In the genomic region with DNA sequence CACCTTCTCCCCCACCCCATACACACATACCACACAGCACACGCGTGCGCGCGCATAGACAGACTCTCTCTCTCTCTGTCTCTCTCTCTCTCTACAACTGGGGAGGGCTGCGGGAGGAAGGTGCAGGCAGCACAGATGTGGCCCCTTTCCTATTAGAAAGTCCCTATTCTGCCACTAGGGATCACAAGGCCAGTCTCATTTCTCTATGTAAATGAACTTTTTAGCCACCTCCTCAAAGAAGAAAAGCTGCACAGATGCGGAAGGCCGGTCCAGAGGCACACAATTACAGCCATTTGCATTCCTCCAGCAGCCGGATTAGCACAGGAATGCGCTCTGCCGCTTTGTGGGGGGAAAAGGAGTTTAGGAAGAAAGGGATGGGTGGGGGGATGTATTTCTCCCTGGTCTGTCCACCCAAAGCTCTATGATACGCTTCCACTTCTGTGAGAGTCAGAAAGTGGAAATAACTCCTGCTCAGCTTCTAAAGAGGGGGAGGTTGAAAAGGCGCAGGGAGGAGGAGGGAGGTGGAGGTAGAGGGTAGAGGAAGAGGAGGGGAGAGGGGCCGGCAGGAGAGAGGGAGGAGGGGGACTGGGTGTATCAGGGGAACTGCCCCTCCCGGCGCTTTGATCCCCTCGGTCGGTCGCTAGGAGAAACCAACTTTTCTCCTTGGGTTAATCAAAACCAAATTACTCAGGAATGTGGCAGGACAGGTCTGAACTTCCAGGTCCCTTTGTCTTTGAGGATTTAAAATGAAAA, we compare ENCODE assay signal across 8 cellular contexts. TPM values are rescaled to one million over a fixed set of nuclear protein-coding genes. Genes with fewer than 3 reads are reported as not detected.
DNase-seq lines count a peak whose midpoint lies in the region; ATAC-seq, FAIRE-seq and TF ChIP-seq lines count a peak whose summit lies in the region.

No MANE protein-coding gene starts in this region.

- H3K4me3 ChIP-seq in RWPE2 (ENCODE audit: severe bottlenecking) (no peak overlapping the region), pancreas (no peak overlapping the region)

- H4K5ac ChIP-seq in H9 (ENCODE audit: insufficient read length, low read depth, low read length), result no peak overlapping the region

- H3K4me1 Mint-ChIP-seq in H9, result peaks cover 86 to 90% of the 10 kb centered on the region in 2 experiments
- H3K4me1 Mint-ChIP-seq in activated T-cell treated with anti-CD3 and anti-CD28 coated beads, Interleukin-2, amount 50 U/mL, for 4 hours (ENCODE audit: low read depth), result peaks cover 4% of the 10 kb centered on the region

- no peak overlapping the region for H2BK12ac ChIP-seq in H9 (ENCODE audit: insufficient read length, low read depth, low read length)

- H3K4me2 ChIP-seq in H9 (ENCODE audit: insufficient read depth, insufficient read length, low read length), result peak overlapping the region; percentile 29

- H3K23ac ChIP-seq in H9 (ENCODE audit: insufficient read length, low read depth, low read length), result no peak overlapping the region

- peaks cover 3% of the 10 kb centered on the region for H3K23me2 ChIP-seq in H9 (ENCODE audit: insufficient read length, low read depth, low read length, poor library complexity, severe bottlenecking)

- H3K4me3 Mint-ChIP-seq in H9, result peak overlapping the region; percentile 31 to 68
- H3K4me3 Mint-ChIP-seq in activated T-cell treated with anti-CD3 and anti-CD28 coated beads, Interleukin-2, amount 50 U/mL, for 4 hours, result no peak overlapping the region

- intact Hi-C loops in pancreas (cut with DNase I), result no loop called here

- no peak for FAIRE-seq in pancreas (lab: Jason Lieb, UNC)

- H4K20me1 ChIP-seq in H9 (ENCODE audit: control insufficient read depth, insufficient read depth, insufficient read length), result no peaks in the 10 kb centered on the region

- H3K36me3 ChIP-seq in RWPE2 (ENCODE audit: low read depth) (no peaks in the 10 kb centered on the region), pancreas (no peaks in the 10 kb centered on the region)

- H4K91ac ChIP-seq in H9 (ENCODE audit: insufficient read length, low read depth, low read length), result no peak overlapping the region

- peak overlapping the region; percentile 21 for H3K18ac ChIP-seq in H9 (ENCODE audit: insufficient read length, low read depth, low read length)

- no peak overlapping the region for H2BK5ac ChIP-seq in H9 (ENCODE audit: insufficient read length, low read length)

- no peak overlapping the region for H4K8ac ChIP-seq in H9 (replicated peaks; ENCODE audit: insufficient read length, low read depth, low read length)

- WGBS in H9 (ENCODE audit: extremely low coverage, insufficient read length, low lambda C conversion rate), result no CpG with 5 or more reads among the region's 19 CpGs
- WGBS in pancreas, 2 donors, result 58 to 60% methylated on average over 18 to 19 of the region's 19 CpGs

- no peaks in the 10 kb centered on the region for H3K79me1 ChIP-seq in H9 (ENCODE audit: insufficient read depth, low read depth, low read length, poor library complexity, severe bottlenecking)

- peak overlapping the region; percentile 39; the same call in 1 of the 2 replicates for H3K14ac ChIP-seq in H9 (ENCODE audit: insufficient read depth, low read length)

- TF ChIP-seq CTCF in H9 (conservative IDR thresholded peaks at IDR 0.05) (no peak), RWPE2 (IDR thresholded peaks at IDR 0.05; ENCODE audit: poor library complexity, severe bottlenecking) (no peak), pancreas (IDR thresholded peaks at IDR 0.05) (no peak)

- H3K4me1 ChIP-seq in H9 (ENCODE audit: insufficient read depth, low read length) (peaks cover 23% of the 10 kb centered on the region; the same call in 1 of the 2 replicates), RWPE2 (ENCODE audit: insufficient read depth, poor library complexity, severe bottlenecking) (peaks cover 25% of the 10 kb centered on the region), pancreas (peaks cover 0 to 18% (median 8%) of the 10 kb centered on the region in 3 donors)

- H2AFZ ChIP-seq in H9 (ENCODE audit: low read length), result no peak overlapping the region

- no peaks in the 10 kb centered on the region for H3K79me2 ChIP-seq in H9 (ENCODE audit: insufficient read depth, low read length)

- no peak overlapping the region for H2BK20ac ChIP-seq in H9 (ENCODE audit: low read depth, low read length, poor library complexity, severe bottlenecking)

- H2BK120ac ChIP-seq in H9 (ENCODE audit: low read depth, low read length, poor library complexity, severe bottlenecking), result no peak overlapping the region

- peaks cover 97% of the 10 kb centered on the region for H3K27me3 Mint-ChIP-seq in H9 (ENCODE audit: low read depth)
- H3K27me3 Mint-ChIP-seq in activated T-cell treated with anti-CD3 and anti-CD28 coated beads, Interleukin-2, amount 50 U/mL, for 4 hours (ENCODE audit: low read depth), result peaks cover 13% of the 10 kb centered on the region

- peak overlapping the region in 2 of 3 experiments; percentile 23; a peak in 4 of 7 replicates for H3K27ac Mint-ChIP-seq in H9

- H3K27ac ChIP-seq in H9 (ENCODE audit: insufficient read length, low read depth, low read length) (no peak overlapping the region), RWPE2 (ENCODE audit: poor library complexity, severe bottlenecking) (peak overlapping the region; percentile 6), pancreas (peak overlapping the region; percentile 16 to 54 (median 40))

- ATAC-seq in GM18519 (IDR thresholded peaks at IDR 0.05; ENCODE audit: low FRiP score, unreplicated experiment), result peak; percentile 63
- ATAC-seq in RWPE2 (ENCODE audit: low read depth), result peak; percentile 22; the same call in 2 of the 3 replicates
- ATAC-seq in pancreas, result peak in 3 of 4 donors; percentile 48 to 53 (median 50)
- ATAC-seq in activated T-cell treated with anti-CD3 and anti-CD28 coated beads, Interleukin-2, amount 50 U/mL, for 4 hours, result no peak

- no peak overlapping the region for H3K56ac ChIP-seq in H9 (ENCODE audit: insufficient read length, low read depth, low read length)

- H3K27me3 ChIP-seq in H9 (ENCODE audit: insufficient read depth, low read length), result peaks cover 61% of the 10 kb centered on the region
- H3K27me3 ChIP-seq in RWPE2 (ENCODE audit: insufficient read depth, poor library complexity, severe bottlenecking), result no peaks in the 10 kb centered on the region
- no peaks in the 10 kb centered on the region for H3K27me3 ChIP-seq in pancreas

- H3K9me3 Mint-ChIP-seq in H9, result peaks cover 2 to 17% of the 10 kb centered on the region in 2 experiments; a peak in 2 of 5 replicates
- H3K9me3 Mint-ChIP-seq in activated T-cell treated with anti-CD3 and anti-CD28 coated beads, Interleukin-2, amount 50 U/mL, for 4 hours, result no peaks in the 10 kb centered on the region

- H2AK5ac ChIP-seq in H9 (ENCODE audit: insufficient read length, low read length), result no peak overlapping the region

- H3K36me3 Mint-ChIP-seq in H9 (ENCODE audit: insufficient read depth in 1 of 3, low read depth in 3 of 3), result peaks cover 0 to 2% (median 0%) of the 10 kb centered on the region in 3 experiments; a peak in 3 of 7 replicates
- H3K36me3 Mint-ChIP-seq in activated T-cell treated with anti-CD3 and anti-CD28 coated beads, Interleukin-2, amount 50 U/mL, for 4 hours (ENCODE audit: insufficient read depth), result no peaks in the 10 kb centered on the region

- H2BK15ac ChIP-seq in H9 (ENCODE audit: low read depth, low read length), result no peak overlapping the region

- H3K9ac ChIP-seq in H9 (ENCODE audit: extremely low read depth, insufficient read length, low read length), result no peak overlapping the region

- H3K9me3 ChIP-seq in H9 (ENCODE audit: control insufficient read depth, low read depth, low read length) (no peaks in the 10 kb centered on the region), RWPE2 (ENCODE audit: severe bottlenecking) (no peaks in the 10 kb centered on the region), pancreas (no peaks in the 10 kb centered on the region)

- H3T11ph ChIP-seq in H9 (ENCODE audit: low read length), result no peak overlapping the region

- peak; percentile 84 for DNase-seq in H9
- DNase-seq in RWPE2 (ENCODE audit: low spot score), result no peak
- DNase-seq in pancreas, result no peak
- no peak for DNase-seq in GOT3 (lab: John Stamatoyannopoulos, UW)
- DNase-seq in T-helper 9 cell, result no peak
- DNase-seq in anterior cingulate cortex (lab: John Stamatoyannopoulos, UW), result no peak
- DNase-seq in activated T-cell treated with anti-CD3 and anti-CD28 coated beads, Interleukin-2, amount 50 U/mL, for 4 hours, result no peak

- H3K4ac ChIP-seq in H9 (ENCODE audit: low read depth, low read length), result no peak overlapping the region

RNA-seq across cellular contexts. Expression of gene ZFHX3, which starts 11.7 kb away (rescaled TPM):
- total RNA-seq in H9 (2021) (1.1 and 1.5 TPM in 2 replicates), pancreas (10 to 100 TPM in 4 of 6 donors, 1 to 10 TPM in 2; 8.7 to 17.6 (median 10.4) TPM)
- polyA plus RNA-seq in pancreas, result 1 to 10 TPM; 2.5 to 4.5 TPM
- total RNA-seq in activated T-cell treated with anti-CD3 and anti-CD28 coated beads, Interleukin-2, amount 50 U/mL, for 4 hours, result 1 to 10 TPM in 1 of 3 donors, under 1 TPM in 2; 0.29 to 2.5 (median 0.86) TPM

Comparison
In these comparisons a context has a peak if more than half of its experiments do, and no peak if none do; other contexts are left out.
1. ATAC-seq: peak in GM18519 (single experiment), RWPE2 (single experiment) and pancreas (3 of 4); none in activated T-cell treated with anti-CD3 and anti-CD28 coated beads, Interleukin-2, amount 50 U/mL, for 4 hours (0 of 2).